ENCODE assay signal across 20 cellular contexts in the genomic region with DNA sequence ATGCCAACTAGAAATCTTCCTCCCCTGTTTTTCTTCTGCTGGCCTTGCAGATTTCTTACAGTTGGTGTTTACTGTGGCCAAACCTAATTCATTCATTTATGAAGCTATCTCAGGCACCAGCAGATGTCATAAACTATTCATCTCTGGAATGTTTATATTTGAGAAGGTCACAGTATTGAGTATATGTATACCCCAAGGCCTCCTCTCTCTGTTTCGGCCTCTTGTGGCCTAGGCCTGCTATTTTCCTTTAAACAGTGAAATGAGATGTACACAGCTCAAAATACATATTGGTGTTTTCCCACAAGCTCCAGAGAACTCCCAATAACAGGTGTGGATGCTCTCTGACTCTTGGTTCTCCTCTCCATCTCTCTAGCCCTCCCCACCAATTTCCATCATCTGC.
DNase-seq lines count a peak whose midpoint lies in the region; ATAC-seq, FAIRE-seq and TF ChIP-seq lines count a peak whose summit lies in the region.
"Had no signal": no experiment of that assay in that cellular context is flagged by ENCODE, and none has a peak within 500 bp of the region (broad histone marks: within the 10 kb centered on the region; RNA-seq: fewer than 3 reads in every experiment).

No MANE protein-coding gene starts in this region.

- peak overlapping the region in 1 of 10 donors; percentile 42 for H3K27ac Mint-ChIP-seq in naive thymus-derived CD8-positive, alpha-beta T cell
- H3K27ac Mint-ChIP-seq: activated T-helper 2 cell treated with anti-CD3 and anti-CD28 coated beads, Interferon-gamma antibody, Interleukin-2, Interleukin-4, amounts not matched to agents 10 μg/mL and 5 μg/mL and 100 μg/mL, durations not matched to agents 14 hours and 24 hours and 36 hours; CD14-positive monocyte; effector memory CD8-positive, alpha-beta T cell; HFFc6; T-helper 1 cell treated with Interleukin-12 subunit alpha and Interleukin-12 subunit beta and Interleukin-4 antibody, amounts not matched to agents 30 μg/mL and 1 μg/mL, for 36 hours; WTC11 had no signal

- TF ChIP-seq POLR2A in GM12892 (IDR thresholded peaks at IDR 0.05; ENCODE audit: low read depth, low read length) = no peak

- H3K4me1 Mint-ChIP-seq in naive thymus-derived CD8-positive, alpha-beta T cell = no peaks in the 10 kb centered on the region
- H3K4me1 Mint-ChIP-seq: CD14-positive monocyte had no signal

- ATAC-seq in HG02852 (IDR thresholded peaks at IDR 0.05; ENCODE audit: unreplicated experiment) (peak; percentile 67), HG03520 (IDR thresholded peaks at IDR 0.05; ENCODE audit: unreplicated experiment) (peak; percentile 66), HG03139 (IDR thresholded peaks at IDR 0.05; ENCODE audit: unreplicated experiment) (no peak), HG03175 (IDR thresholded peaks at IDR 0.05; ENCODE audit: unreplicated experiment) (no peak)
- ATAC-seq in naive thymus-derived CD8-positive, alpha-beta T cell = no peak
- ATAC-seq: effector memory CD8-positive, alpha-beta T cell; WTC11 had no signal

- DNase-seq in GM12892 (ENCODE audit: insufficient read length) (no peak), GM20000 (ENCODE audit: low spot score) (peak; percentile 21)
- DNase-seq in naive thymus-derived CD8-positive, alpha-beta T cell = no peak
- DNase-seq in stimulated activated CD4-positive, alpha-beta T cell treated with anti-CD3 and anti-CD28 coated beads, Interleukin-2, amount 100 ng/mL, for 48 hours = no peak
- DNase-seq: DMS53; effector memory CD8-positive, alpha-beta T cell; glutamatergic neuron; HFFc6; NCI-H2081; NCI-H510A; SIG-M5; stomach had no signal

- H3K9me3 Mint-ChIP-seq in naive thymus-derived CD8-positive, alpha-beta T cell = no peaks in the 10 kb centered on the region
- H3K9me3 Mint-ChIP-seq: activated T-helper 2 cell treated with anti-CD3 and anti-CD28 coated beads, Interferon-gamma antibody, Interleukin-2, Interleukin-4, amounts not matched to agents 10 μg/mL and 5 μg/mL and 100 μg/mL, durations not matched to agents 14 hours and 24 hours and 36 hours; effector memory CD8-positive, alpha-beta T cell; HFFc6; T-helper 1 cell treated with Interleukin-12 subunit alpha and Interleukin-12 subunit beta and Interleukin-4 antibody, amounts not matched to agents 30 μg/mL and 1 μg/mL, for 36 hours had no signal

- FAIRE-seq in GM12892 (lab: Jason Lieb, UNC) = peak; percentile 77

- no peaks in the 10 kb centered on the region for H3K36me3 Mint-ChIP-seq in naive thymus-derived CD8-positive, alpha-beta T cell
- H3K36me3 Mint-ChIP-seq: CD14-positive monocyte, WTC11 had no signal

- H3K27me3 Mint-ChIP-seq in naive thymus-derived CD8-positive, alpha-beta T cell = peaks cover 0 to 19% (median 9%) of the 10 kb centered on the region in 5 donors
- H3K27me3 Mint-ChIP-seq: effector memory CD8-positive, alpha-beta T cell had no signal

- TF ChIP-seq CTCF in GM20000 (IDR thresholded peaks at IDR 0.05; ENCODE audit: extremely low read depth, missing control alignments) = no peak

- H3K4me3 Mint-ChIP-seq in naive thymus-derived CD8-positive, alpha-beta T cell = no peak overlapping the region
- H3K4me3 Mint-ChIP-seq: CD14-positive monocyte; effector memory CD8-positive, alpha-beta T cell; HFFc6; T-helper 1 cell treated with Interleukin-12 subunit alpha and Interleukin-12 subunit beta and Interleukin-4 antibody, amounts not matched to agents 30 μg/mL and 1 μg/mL, for 36 hours; WTC11 had no signal

- POLR2A ChIA-PET in naive thymus-derived CD8-positive, alpha-beta T cell (lab: Charles Lee) = no interaction called here

Comparison
In these comparisons a context has a peak if more than half of its experiments do, and no peak if none do; other contexts are left out.
1. ATAC-seq: peak in HG02852 (single experiment) and HG03520 (single experiment); none in HG03139 (single experiment), HG03175 (single experiment) and naive thymus-derived CD8-positive, alpha-beta T cell (0 of 2).